ENCODE assay signal across 8 cellular contexts in the genomic region with DNA sequence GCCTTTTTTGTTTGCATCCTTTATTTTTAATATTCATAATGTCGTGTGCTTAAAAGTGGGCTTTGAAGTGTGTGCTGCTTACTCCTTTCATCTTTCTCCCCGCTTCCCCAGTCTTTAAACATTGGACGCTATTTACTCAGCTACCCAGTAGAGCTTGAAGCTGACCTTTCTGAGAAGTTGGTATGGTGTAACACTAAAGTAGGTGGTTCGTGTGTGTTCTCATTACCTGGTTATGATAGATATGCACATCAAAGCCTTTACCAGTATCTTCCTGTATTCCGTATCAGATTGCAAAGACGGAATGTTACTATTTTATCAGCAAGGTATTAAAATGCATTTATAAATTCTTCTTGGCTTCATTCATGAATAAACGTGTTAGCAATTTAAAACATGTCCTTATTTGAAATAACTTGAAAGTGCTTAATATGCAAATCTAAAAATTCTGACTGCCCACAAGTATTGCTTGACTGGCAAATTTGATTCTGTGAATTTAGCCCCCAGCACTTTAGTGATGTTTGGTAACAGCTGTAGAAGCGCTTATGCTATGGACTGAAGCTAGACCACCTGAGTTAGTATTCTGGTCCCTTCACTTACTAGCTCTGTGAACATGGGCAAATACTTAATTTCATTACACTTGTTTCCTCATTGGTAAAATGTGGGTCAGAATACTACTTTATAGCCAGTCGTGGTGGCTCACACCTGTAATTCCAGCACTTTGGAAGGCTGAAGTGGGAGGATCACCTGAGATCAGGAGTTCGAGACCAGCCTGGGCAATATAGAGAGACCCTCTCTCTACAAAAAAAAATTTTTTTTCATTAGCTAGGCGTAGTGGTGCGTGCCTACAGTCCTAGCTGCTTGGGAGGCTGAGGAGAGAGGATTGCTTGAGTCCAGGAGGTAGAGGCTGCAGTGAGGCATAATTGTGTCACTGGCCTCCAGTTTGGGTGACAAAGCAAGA. TPM values are rescaled to one million over a fixed set of nuclear protein-coding genes. Genes with fewer than 3 reads are reported as not detected.
A peak's percentile ranks its signal among the peaks of the same experiment; 100 is the strongest.
DNase-seq lines count a peak whose midpoint lies in the region; ATAC-seq and TF ChIP-seq lines count a peak whose summit lies in the region.

No MANE protein-coding gene starts in this region.

- H3K4me3 Mint-ChIP-seq in WTC11 = peak overlapping the region; percentile 87

- peaks cover 44% of the 10 kb centered on the region for H3K4me1 Mint-ChIP-seq in WTC11

- H3K36me3 ChIP-seq in SK-N-SH (replicated peaks in 1 of 2; ENCODE audit: control insufficient read depth in 1 of 2, insufficient read depth in 2 of 2, low read length in 1 of 2) (peaks cover 3 to 19% of the 10 kb centered on the region in 2 experiments), iPS-20b (ENCODE audit: insufficient read depth, low read depth, low read length) (peaks cover 4% of the 10 kb centered on the region; the same call in 1 of the 2 replicates), stomach smooth muscle (ENCODE audit: control insufficient read depth in 2 of 2, insufficient read depth in 2 of 2, low read length in 2 of 2) (peaks cover 0 to 3% of the 10 kb centered on the region in 2 donors)

- intact Hi-C loops in left colon (cut with DNase I, micrococcal nuclease) = no loop called here

- peak overlapping the region; percentile 77 for H3K4me2 ChIP-seq in SK-N-SH

- H3K27me3 ChIP-seq in SK-N-SH (ENCODE audit: insufficient read depth) = no peaks in the 10 kb centered on the region
- H3K27me3 ChIP-seq in iPS-20b (ENCODE audit: insufficient read depth, low read length) = no peaks in the 10 kb centered on the region
- H3K27me3 ChIP-seq in stomach smooth muscle (ENCODE audit: control insufficient read depth in 1 of 2, insufficient read depth in 2 of 2, low read length in 2 of 2) = no peaks in the 10 kb centered on the region

- TF ChIP-seq RAD21 in SK-N-SH (IDR thresholded peaks at IDR 0.05; ENCODE audit: low read length) = no peak

- H4K20me1 ChIP-seq in SK-N-SH (ENCODE audit: insufficient read depth) = peaks cover 25% of the 10 kb centered on the region

- peak overlapping the region; percentile 92 for H3K9ac ChIP-seq in SK-N-SH
- H3K9ac ChIP-seq in iPS-20b (ENCODE audit: low read depth, low read length) = peak overlapping the region; percentile 92; the same call in 1 of the 2 replicates
- H3K9ac ChIP-seq in stomach smooth muscle (ENCODE audit: low read length in 2 of 2) = peak overlapping the region; percentile 95 to 98

- no peak for ATAC-seq in SK-N-SH treated with all-trans-retinoic acid at 6 μM for 48 hours
- no peak for ATAC-seq in WTC11
- no peak for ATAC-seq in GM19452 (IDR thresholded peaks at IDR 0.05; ENCODE audit: unreplicated experiment)
- no peak for ATAC-seq in left colon

- POLR2A ChIA-PET in SK-N-SH (lab: Yijun Ruan, JAX) = interaction anchor here (1.0 to 1.5 kb wide), 2 partner anchors 10 to 46 kb away, joined by 3 to 4 read pairs; no protein-coding TSS in a partner anchor
- POLR2A ChIA-PET in WTC11 (lab: Charles Lee) = interaction anchor here (0.6 to 1.8 kb wide), 4 partner anchors 179 to 1603 kb away, joined by 3 to 8 read pairs (median 5); a partner anchor contains a TSS

- peaks cover 39% of the 10 kb centered on the region for H3F3A ChIP-seq in SK-N-SH (replicated peaks; ENCODE audit: insufficient read depth)

- H3K4me1 ChIP-seq in SK-N-SH (ENCODE audit: control insufficient read depth in 1 of 2, insufficient read depth in 2 of 2, low read depth in 1 of 2, low read length in 1 of 2) (peaks cover 0 to 13% of the 10 kb centered on the region in 2 experiments; a peak in 2 of 4 replicates), iPS-20b (ENCODE audit: insufficient read depth, low read length) (peaks cover 10% of the 10 kb centered on the region; the same call in 1 of the 2 replicates), stomach smooth muscle (ENCODE audit: control insufficient read depth, insufficient read depth, low read length) (peaks cover 19% of the 10 kb centered on the region)

- TF ChIP-seq CTCF in SK-N-SH (IDR thresholded peaks at IDR 0.05) = no peak
- TF ChIP-seq CTCF in WTC11 (IDR thresholded peaks at IDR 0.05) = no peak

- peaks cover 41% of the 10 kb centered on the region for H3K79me2 ChIP-seq in SK-N-SH (ENCODE audit: insufficient read depth)

- WGBS in SK-N-SH (ENCODE audit: low lambda C conversion rate) = 59% methylated on average over 12 of the region's 12 CpGs

- H3K36me3 Mint-ChIP-seq in WTC11 = peaks cover 3% of the 10 kb centered on the region

- TF ChIP-seq EP300 in SK-N-SH (IDR thresholded peaks at IDR 0.05; ENCODE audit: borderline replicate concordance in 1 of 2, low read depth in 1 of 2, low read length in 1 of 2) = no peak

- DNase-seq in SK-N-SH (no peak), WTC11 (ENCODE audit: low spot score) (no peak), left colon (no peak), HT-29 (ENCODE audit: low spot score) (no peak)

- H3K27ac ChIP-seq in SK-N-SH (ENCODE audit: low read depth in 2 of 2, low read length in 1 of 2) (peak overlapping the region in 1 of 2 experiments; percentile 95; a peak in 2 of 4 replicates), iPS-20b (ENCODE audit: low read length) (no peak overlapping the region), stomach smooth muscle (ENCODE audit: low read length) (no peak overlapping the region)

- no peak overlapping the region for H3K27ac Mint-ChIP-seq in WTC11

- H3K9me2 ChIP-seq in SK-N-SH = no peaks in the 10 kb centered on the region

- H3K9me3 Mint-ChIP-seq in WTC11 = no peaks in the 10 kb centered on the region

- no peak overlapping the region for H2AFZ ChIP-seq in SK-N-SH (ENCODE audit: low read depth)

- CTCF ChIA-PET in SK-N-SH (lab: Yijun Ruan, JAX) = interaction anchor here (1.1 to 5.0 kb wide), 4 partner anchors 35 to 406 kb away, joined by 3 to 44 read pairs (median 12); no protein-coding TSS in a partner anchor
- CTCF ChIA-PET in WTC11 (lab: Charles Lee) = interaction anchor here (0.9 to 7.3 kb wide), 3 partner anchors 123 to 414 kb away, joined by 3 to 58 read pairs (median 37); no protein-coding TSS in a partner anchor

- H3K9me3 ChIP-seq in SK-N-SH (no peaks in the 10 kb centered on the region), iPS-20b (ENCODE audit: insufficient read depth, low read depth, low read length) (no peaks in the 10 kb centered on the region), stomach smooth muscle (ENCODE audit: control insufficient read depth in 2 of 2, low read length in 2 of 2) (no peaks in the 10 kb centered on the region)

- H3K4me3 ChIP-seq in SK-N-SH (ENCODE audit: low read depth in 2 of 2, low read length in 1 of 2) (peak overlapping the region; percentile 86 to 87), iPS-20b (ENCODE audit: low read length) (peak overlapping the region; percentile 96), stomach smooth muscle (ENCODE audit: low read length in 2 of 2) (peak overlapping the region; percentile 98 to 99)

- H3K27me3 Mint-ChIP-seq in WTC11 (ENCODE audit: low read depth) = no peaks in the 10 kb centered on the region

TF ChIP-seq in SK-N-SH treated with all-trans-retinoic acid at 6 μM for 48 hours, 23 proteins besides CTCF, POLR2A, EP300 and RAD21 (continues in another document):
- no peak for TF ChIP-seq ZC3H10 (CRISPR knock-in tag; IDR thresholded peaks at IDR 0.05)
- TF ChIP-seq ARNTL (CRISPR knock-in tag; IDR thresholded peaks at IDR 0.05; ENCODE audit: borderline replicate concordance, low read depth) = no peak
- TF ChIP-seq, protein P1, sequence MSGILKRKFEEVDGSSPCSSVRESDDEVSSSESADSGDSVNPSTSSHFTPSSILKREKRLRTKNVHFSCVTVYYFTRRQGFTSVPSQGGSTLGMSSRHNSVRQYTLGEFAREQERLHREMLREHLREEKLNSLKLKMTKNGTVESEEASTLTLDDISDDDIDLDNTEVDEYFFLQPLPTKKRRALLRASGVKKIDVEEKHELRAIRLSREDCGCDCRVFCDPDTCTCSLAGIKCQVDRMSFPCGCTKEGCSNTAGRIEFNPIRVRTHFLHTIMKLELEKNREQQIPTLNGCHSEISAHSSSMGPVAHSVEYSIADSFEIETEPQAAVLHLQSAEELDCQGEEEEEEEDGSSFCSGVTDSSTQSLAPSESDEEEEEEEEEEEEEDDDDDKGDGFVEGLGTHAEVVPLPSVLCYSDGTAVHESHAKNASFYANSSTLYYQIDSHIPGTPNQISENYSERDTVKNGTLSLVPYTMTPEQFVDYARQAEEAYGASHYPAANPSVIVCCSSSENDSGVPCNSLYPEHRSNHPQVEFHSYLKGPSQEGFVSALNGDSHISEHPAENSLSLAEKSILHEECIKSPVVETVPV (CRISPR knock-in tag; IDR thresholded peaks at IDR 0.05) = no peak

TF ChIP-seq in WTC11, 78 proteins besides CTCF, POLR2A, EP300 and RAD21:
- TF ChIP-seq ZNF121 (CRISPR knock-in tag; IDR thresholded peaks at IDR 0.05) = peak; percentile 59; the same call in 1 of the 2 replicates
- TF ChIP-seq GABPB1 (CRISPR knock-in tag; IDR thresholded peaks at IDR 0.05) = 0 out of 2 replicates have a peak, but pooled peaks have one; percentile 29
- no peak for TF ChIP-seq ESRRA (CRISPR knock-in tag; IDR thresholded peaks at IDR 0.05; ENCODE audit: borderline replicate concordance)

RNA-seq across cellular contexts. Expression of a gene that starts 1.7 kb away (rescaled TPM):
- polyA plus RNA-seq in SK-N-SH (2012; rRNA removed) = 103 and 106 TPM in 2 replicates
- 108 and 122 TPM in 2 replicates for polyA plus RNA-seq in SK-N-SH (2012; cell fraction: cytosol; rRNA removed)
- polyA plus RNA-seq in SK-N-SH (2012; cell fraction: nucleus; rRNA removed) = 54.4 and 73.1 TPM in 2 replicates
- total RNA-seq in WTC11 (2021) = 48.0 to 50.1 TPM (median 48.7 TPM) in 3 replicates
- total RNA-seq in left colon = 10 to 100 TPM; 60.1 to 65.1 TPM
- total RNA-seq in HT-29 (2014; rRNA removed; shearing (Covaris generic)) = 16.9 and 23.1 TPM in 2 replicates

RNA-seq across cellular contexts. Expression of a gene that starts 17.9 kb away (rescaled TPM):
- polyA plus RNA-seq in SK-N-SH (2012; rRNA removed) = 0.03 TPM in 1 of 2 replicates, not detected in the other
- polyA plus RNA-seq in SK-N-SH (2012; cell fraction: cytosol; rRNA removed) = 0.01 TPM in 2 replicates
- 0.08 and 0.18 TPM in 2 replicates for polyA plus RNA-seq in SK-N-SH (2012; cell fraction: nucleus; rRNA removed)
- total RNA-seq in WTC11 (2021) = 0.02 to 0.09 TPM (median 0.09 TPM) in 3 replicates
- not detected for total RNA-seq in left colon
- total RNA-seq in HT-29 (2014; rRNA removed; shearing (Covaris generic)) = not detected in 2 replicates

RNA-seq across cellular contexts. Expression of a gene that starts 51.8 kb away (rescaled TPM):
- polyA plus RNA-seq in SK-N-SH (2012; rRNA removed) = 4.7 and 6.1 TPM in 2 replicates
- polyA plus RNA-seq in SK-N-SH (2012; cell fraction: cytosol; rRNA removed) = 7.3 and 8.2 TPM in 2 replicates
- polyA plus RNA-seq in SK-N-SH (2012; cell fraction: nucleus; rRNA removed) = 4.8 and 8.5 TPM in 2 replicates
- total RNA-seq in WTC11 (2021) (37.9 to 43.3 TPM (median 39.8 TPM) in 3 replicates), left colon (1 to 10 TPM; 5.3 to 6.0 TPM)
- 9.8 and 9.9 TPM in 2 replicates for total RNA-seq in HT-29 (2014; rRNA removed; shearing (Covaris generic))
